In genomic region chr17:75904749-75905521, GRCh38 we compare ENCODE assay signal across 8 cellular contexts.
DNase-seq lines count a peak whose midpoint lies in the region; TF ChIP-seq lines count a peak whose summit lies in the region.

TSS of gene MRPL38 (minus strand) at chr17:75904884. CDS start at chr17:75904875, 9 bp downstream.

- H3F3A ChIP-seq in MM.1S (ENCODE audit: insufficient read depth, low read length), result peaks cover 11% of the 10 kb centered on the region

- no peaks in the 10 kb centered on the region for H4K20me1 ChIP-seq in MM.1S (ENCODE audit: insufficient read depth, low read length)

- in situ Hi-C loops in HAP-1 (cut with MboI; ENCODE audit: low sequenced_read_pairs), result loop anchor here (5.0 to 25.0 kb wide), 2 partner anchors 102 to 382 kb away; no protein-coding TSS in a partner anchor

- TF ChIP-seq CTCF in MM.1S (IDR thresholded peaks at IDR 0.05; ENCODE audit: low read length) (peak; percentile 83), foreskin fibroblast (IDR thresholded peaks at IDR 0.05; ENCODE audit: low read depth, low read length) (peak; percentile 86)

- peak; percentile 93 for DNase-seq in GDM1 (lab: John Stamatoyannopoulos, UW)
- peak; percentile 92 to 95 for DNase-seq in HAP-1 (ENCODE audit: low spot score in 2 of 2)
- peak; percentile 98 for DNase-seq in MM.1S
- peak; percentile 72 for DNase-seq in SIG-M5 (lab: John Stamatoyannopoulos, UW)
- DNase-seq in activated gamma-delta T cell treated with Interleukin-2 at 50 U/mL for 16 hours, result peak; percentile 93
- DNase-seq in foreskin fibroblast, result peak; percentile 95 to 98

- H3K27me3 ChIP-seq in HAP-1 (ENCODE audit: low read depth) (no peaks in the 10 kb centered on the region), MM.1S (replicated peaks; ENCODE audit: insufficient read depth, low read length) (no peaks in the 10 kb centered on the region), neuron (ENCODE audit: insufficient read depth, low read length) (no peaks in the 10 kb centered on the region), subcutaneous abdominal adipose tissue (ENCODE audit: control insufficient read depth in 5 of 5, insufficient read depth in 4 of 5, low read length in 5 of 5) (no peaks in the 10 kb centered on the region)

- H3K4me2 ChIP-seq in MM.1S (ENCODE audit: low read depth, low read length), result peak within 1 kb of the TSS; percentile 79

- H3K36me3 ChIP-seq in HAP-1 (replicated peaks) (peaks cover 30% of the 10 kb centered on the region), MM.1S (replicated peaks; ENCODE audit: insufficient read depth, low read length) (no peaks in the 10 kb centered on the region), neuron (ENCODE audit: insufficient read depth, low read length) (peaks cover 16% of the 10 kb centered on the region), subcutaneous abdominal adipose tissue (ENCODE audit: control insufficient read depth in 5 of 5, insufficient read depth in 5 of 5, low read length in 5 of 5) (peaks cover 0 to 29% (median 28%) of the 10 kb centered on the region in 5 donors)

- peak within 1 kb of the TSS; percentile 96 for H3K4me3 ChIP-seq in HAP-1
- H3K4me3 ChIP-seq in MM.1S (ENCODE audit: low read length), result peak within 1 kb of the TSS; percentile 91
- peak within 1 kb of the TSS; percentile 71 to 79 for H3K4me3 ChIP-seq in foreskin fibroblast (ENCODE audit: low read depth in 1 of 2, low read length in 2 of 2)
- H3K4me3 ChIP-seq in neuron (ENCODE audit: low read length), result peak within 1 kb of the TSS; percentile 68
- peak within 1 kb of the TSS; percentile 55 to 79 (median 72) for H3K4me3 ChIP-seq in subcutaneous abdominal adipose tissue (ENCODE audit: low read depth in 1 of 5, low read length in 5 of 5)

- peaks cover 30% of the 10 kb centered on the region for H3K79me2 ChIP-seq in MM.1S (ENCODE audit: low read length)

- H3K9ac ChIP-seq in MM.1S (ENCODE audit: low read length), result peak within 1 kb of the TSS; percentile 87
- H3K9ac ChIP-seq in subcutaneous abdominal adipose tissue (ENCODE audit: low read length in 5 of 5), result peak within 1 kb of the TSS in 4 of 5 donors; percentile 72 to 82 (median 79)

- no peaks in the 10 kb centered on the region for H3K9me2 ChIP-seq in MM.1S (replicated peaks; ENCODE audit: insufficient read depth, low read length)

- H2AFZ ChIP-seq in MM.1S (ENCODE audit: low read length) (peak within 1 kb of the TSS; percentile 95), neuron (ENCODE audit: low read depth, low read length) (peak within 1 kb of the TSS; percentile 32)

- H3K9me3 ChIP-seq in HAP-1 (no peaks in the 10 kb centered on the region), MM.1S (replicated peaks; ENCODE audit: insufficient read depth, low read length) (no peaks in the 10 kb centered on the region), neuron (ENCODE audit: low read length) (no peaks in the 10 kb centered on the region), subcutaneous abdominal adipose tissue (ENCODE audit: control insufficient read depth in 5 of 5, low read length in 5 of 5) (no peaks in the 10 kb centered on the region)

- H3K4me1 ChIP-seq in HAP-1, result peaks cover 7% of the 10 kb centered on the region
- peaks cover 4% of the 10 kb centered on the region; the same call in 1 of the 2 replicates for H3K4me1 ChIP-seq in MM.1S (ENCODE audit: low read length)
- peaks cover 2% of the 10 kb centered on the region for H3K4me1 ChIP-seq in neuron (ENCODE audit: insufficient read depth, low read length)
- peaks cover 2 to 15% (median 11%) of the 10 kb centered on the region in 5 donors for H3K4me1 ChIP-seq in subcutaneous abdominal adipose tissue (ENCODE audit: control insufficient read depth in 5 of 5, insufficient read depth in 5 of 5, low read length in 5 of 5)

- H3K27ac ChIP-seq in MM.1S (ENCODE audit: low read length) (peak within 1 kb of the TSS; percentile 60; the same call in 1 of the 2 replicates), subcutaneous abdominal adipose tissue (ENCODE audit: low read depth, low read length) (peak within 1 kb of the TSS; percentile 74)

Comparison
In these comparisons a context has a peak if more than half of its experiments do, and no peak if none do; other contexts are left out.
1. Peak in every context shown above with its lines: DNase-seq, H3K4me3 ChIP-seq and H3K27ac ChIP-seq.